In the genomic region with DNA sequence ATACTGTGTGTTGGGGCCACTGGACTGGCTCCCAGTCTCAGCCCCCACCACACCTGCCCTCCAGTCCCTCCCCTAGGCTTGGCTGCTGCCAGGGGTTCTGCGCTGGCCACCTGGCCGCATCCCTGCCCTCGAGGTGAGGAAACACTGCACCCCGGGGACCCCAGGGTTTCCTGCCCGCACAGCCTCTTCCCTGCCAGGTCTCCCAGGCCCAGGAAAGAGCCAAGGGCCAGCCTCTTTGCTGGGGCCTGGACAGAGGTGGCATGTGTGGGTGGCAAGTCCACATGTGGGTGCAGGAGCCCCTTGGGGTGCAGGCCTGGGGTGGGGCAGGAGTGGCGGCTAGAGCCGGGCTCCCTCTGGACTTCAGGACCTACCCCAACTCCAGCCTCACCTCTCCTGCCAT, we compare ENCODE assay signal across 27 cellular contexts. TPM values are rescaled to one million over a fixed set of nuclear protein-coding genes. Genes with fewer than 3 reads are reported as not detected.
A peak's percentile ranks its signal among the peaks of the same experiment; 100 is the strongest.
DNase-seq lines count a peak whose midpoint lies in the region; ATAC-seq and TF ChIP-seq lines count a peak whose summit lies in the region.
"Had no signal": no experiment of that assay in that cellular context is flagged by ENCODE, and none has a peak within 500 bp of the region (broad histone marks: within the 10 kb centered on the region; RNA-seq: fewer than 3 reads in every experiment).

No MANE protein-coding gene starts in this region.

- no peak overlapping the region for H2BK15ac ChIP-seq in H9 (ENCODE audit: low read depth, low read length)

- H3K9me3 ChIP-seq in lower lobe of right lung = no peaks in the 10 kb centered on the region
- H3K9me3 ChIP-seq in H9 (ENCODE audit: control insufficient read depth, low read depth, low read length) = no peaks in the 10 kb centered on the region
- H3K9me3 ChIP-seq: psoas muscle had no signal

- no peak for TF ChIP-seq CTCF in natural killer cell (IDR thresholded peaks at IDR 0.05)
- no peak for TF ChIP-seq CTCF in lower lobe of right lung (IDR thresholded peaks at IDR 0.05)
- TF ChIP-seq CTCF in H9 (conservative IDR thresholded peaks at IDR 0.05) = no peak
- TF ChIP-seq CTCF in GM13977 (IDR thresholded peaks at IDR 0.05; ENCODE audit: extremely low read depth, insufficient read depth, missing control alignments) = no peak

- no CpG with 5 or more reads among the region's 7 CpGs for WGBS in H9 (ENCODE audit: extremely low coverage, insufficient read length, low lambda C conversion rate)

- H2AK5ac ChIP-seq in H9 (ENCODE audit: insufficient read length, low read length) = no peak overlapping the region

- H3K4ac ChIP-seq in H9 (ENCODE audit: low read depth, low read length) = no peak overlapping the region

- no peak overlapping the region for H4K5ac ChIP-seq in H9 (ENCODE audit: insufficient read length, low read depth, low read length)

- H3K9ac ChIP-seq in H9 (ENCODE audit: extremely low read depth, insufficient read length, low read length) = no peak overlapping the region
- H3K9ac ChIP-seq: GM23248 had no signal

- H3K27me3 Mint-ChIP-seq in natural killer cell treated with Interleukin-12 subunit alpha and Interleukin-12 subunit beta and Interleukin-15 and Interleukin-18, amount 100 ng/mL, for 72 hours = peaks cover 0 to 6% of the 10 kb centered on the region in 2 donors
- H3K27me3 Mint-ChIP-seq in natural killer cell (ENCODE audit: low read depth in 2 of 2) (peaks cover 0 to 13% of the 10 kb centered on the region in 2 donors), H9 (ENCODE audit: low read depth) (no peaks in the 10 kb centered on the region; the same call in 1 of the 2 replicates)

- H2BK20ac ChIP-seq in H9 (ENCODE audit: low read depth, low read length, poor library complexity, severe bottlenecking) = no peak overlapping the region

- no peak overlapping the region for H3K27ac Mint-ChIP-seq in natural killer cell treated with Interleukin-12 subunit alpha and Interleukin-12 subunit beta and Interleukin-15 and Interleukin-18, amount 100 ng/mL, for 72 hours
- H3K27ac Mint-ChIP-seq in natural killer cell (no peak overlapping the region), H9 (no peak overlapping the region)
- H3K27ac Mint-ChIP-seq in activated naive CD4-positive, alpha-beta T cell treated with anti-CD3 and anti-CD28 coated beads, Interleukin-2, amount 50 U/mL, for 72 hours = no peak overlapping the region
- H3K27ac Mint-ChIP-seq: activated B cell treated with CpG ODN at 0.5 μM for 24 hours; activated CD8-positive, alpha-beta T cell treated with anti-CD3 and anti-CD28 coated beads, Interleukin-2, amount 10 ng/mL, durations not matched to agents 7 days and 5 days; activated naive CD8-positive, alpha-beta T cell treated with anti-CD3 and anti-CD28 coated beads, Interleukin-2, amount 10 ng/mL, durations not matched to agents 7 days and 5 days; CD8-positive, alpha-beta T cell; IgD-negative memory B cell; memory B cell; T-helper 1 cell treated with Interleukin-12 subunit alpha and Interleukin-12 subunit beta and Interleukin-4 antibody, amounts not matched to agents 30 μg/mL and 1 μg/mL, for 36 hours had no signal

- H3K9me3 Mint-ChIP-seq in natural killer cell treated with Interleukin-12 subunit alpha and Interleukin-12 subunit beta and Interleukin-15 and Interleukin-18, amount 100 ng/mL, for 72 hours = no peaks in the 10 kb centered on the region
- no peaks in the 10 kb centered on the region for H3K9me3 Mint-ChIP-seq in natural killer cell
- no peaks in the 10 kb centered on the region for H3K9me3 Mint-ChIP-seq in H9
- H3K9me3 Mint-ChIP-seq in activated naive CD4-positive, alpha-beta T cell treated with anti-CD3 and anti-CD28 coated beads, Interleukin-2, amount 50 U/mL, for 72 hours = no peaks in the 10 kb centered on the region
- H3K9me3 Mint-ChIP-seq: activated B cell treated with CpG ODN at 0.5 μM for 24 hours; activated naive CD8-positive, alpha-beta T cell treated with anti-CD3 and anti-CD28 coated beads, Interleukin-2, amount 10 ng/mL, durations not matched to agents 7 days and 5 days; CD8-positive, alpha-beta T cell; IgD-negative memory B cell; memory B cell; nephron; T-helper 1 cell treated with Interleukin-12 subunit alpha and Interleukin-12 subunit beta and Interleukin-4 antibody, amounts not matched to agents 30 μg/mL and 1 μg/mL, for 36 hours had no signal

- peaks cover 2% of the 10 kb centered on the region for H3K36me3 ChIP-seq in lower lobe of right lung

- H4K8ac ChIP-seq in H9 (replicated peaks; ENCODE audit: insufficient read length, low read depth, low read length) = no peak overlapping the region

- H4K20me1 ChIP-seq in H9 (ENCODE audit: control insufficient read depth, insufficient read depth, insufficient read length) = no peaks in the 10 kb centered on the region

- no peak for ATAC-seq in natural killer cell treated with Interleukin-12 subunit alpha and Interleukin-12 subunit beta and Interleukin-15 and Interleukin-18, amount 100 ng/mL, for 72 hours
- ATAC-seq in natural killer cell = no peak
- no peak for ATAC-seq in lower lobe of right lung
- no peak for ATAC-seq in activated naive CD4-positive, alpha-beta T cell treated with anti-CD3 and anti-CD28 coated beads, Interleukin-2, amount 50 U/mL, for 72 hours
- ATAC-seq: activated CD8-positive, alpha-beta T cell treated with anti-CD3 and anti-CD28 coated beads, Interleukin-2, amount 10 ng/mL, durations not matched to agents 7 days and 5 days; CD8-positive, alpha-beta T cell; psoas muscle had no signal

- H3K4me3 ChIP-seq in lower lobe of right lung = peak overlapping the region; percentile 66
- H3K4me3 ChIP-seq: dorsolateral prefrontal cortex, GM23248, psoas muscle had no signal

- H3K79me1 ChIP-seq in H9 (ENCODE audit: insufficient read depth, low read depth, low read length, poor library complexity, severe bottlenecking) = no peaks in the 10 kb centered on the region

- no peak overlapping the region for H2AFZ ChIP-seq in H9 (ENCODE audit: low read length)
- H2AFZ ChIP-seq: GM23248 had no signal

- peaks cover 0 to 8% of the 10 kb centered on the region in 2 donors for H3K4me1 Mint-ChIP-seq in natural killer cell treated with Interleukin-12 subunit alpha and Interleukin-12 subunit beta and Interleukin-15 and Interleukin-18, amount 100 ng/mL, for 72 hours (ENCODE audit: low read depth in 2 of 2)
- peaks cover 0 to 3% of the 10 kb centered on the region in 2 donors for H3K4me1 Mint-ChIP-seq in natural killer cell
- peaks cover 15 to 33% of the 10 kb centered on the region in 2 experiments for H3K4me1 Mint-ChIP-seq in H9

- H2BK12ac ChIP-seq in H9 (ENCODE audit: insufficient read length, low read depth, low read length) = no peak overlapping the region

- no peaks in the 10 kb centered on the region for H3K36me3 Mint-ChIP-seq in natural killer cell treated with Interleukin-12 subunit alpha and Interleukin-12 subunit beta and Interleukin-15 and Interleukin-18, amount 100 ng/mL, for 72 hours
- H3K36me3 Mint-ChIP-seq in natural killer cell (no peaks in the 10 kb centered on the region), H9 (ENCODE audit: insufficient read depth in 1 of 3, low read depth in 3 of 3) (peaks cover 0 to 6% (median 0%) of the 10 kb centered on the region in 3 experiments; a peak in 1 of 7 replicates)
- H3K36me3 Mint-ChIP-seq in activated naive CD4-positive, alpha-beta T cell treated with anti-CD3 and anti-CD28 coated beads, Interleukin-2, amount 50 U/mL, for 72 hours = no peaks in the 10 kb centered on the region
- H3K36me3 Mint-ChIP-seq: activated naive CD8-positive, alpha-beta T cell treated with anti-CD3 and anti-CD28 coated beads, Interleukin-2, amount 10 ng/mL, durations not matched to agents 7 days and 5 days; IgD-negative memory B cell had no signal

- no peak overlapping the region for H4K91ac ChIP-seq in H9 (ENCODE audit: insufficient read length, low read depth, low read length)

- H3K27ac ChIP-seq in lower lobe of right lung (peak overlapping the region; percentile 76), H9 (ENCODE audit: insufficient read length, low read depth, low read length) (no peak overlapping the region)
- H3K27ac ChIP-seq: GM23248, psoas muscle had no signal

- H3K79me2 ChIP-seq in H9 (ENCODE audit: insufficient read depth, low read length) = no peaks in the 10 kb centered on the region

- H2BK120ac ChIP-seq in H9 (ENCODE audit: low read depth, low read length, poor library complexity, severe bottlenecking) = no peak overlapping the region

- H3K4me3 Mint-ChIP-seq in natural killer cell treated with Interleukin-12 subunit alpha and Interleukin-12 subunit beta and Interleukin-15 and Interleukin-18, amount 100 ng/mL, for 72 hours = no peak overlapping the region
- H3K4me3 Mint-ChIP-seq in natural killer cell (no peak overlapping the region), H9 (no peak overlapping the region)
- H3K4me3 Mint-ChIP-seq: activated B cell treated with CpG ODN at 0.5 μM for 24 hours; activated CD8-positive, alpha-beta T cell treated with anti-CD3 and anti-CD28 coated beads, Interleukin-2, amount 10 ng/mL, durations not matched to agents 7 days and 5 days; activated naive CD8-positive, alpha-beta T cell treated with anti-CD3 and anti-CD28 coated beads, Interleukin-2, amount 10 ng/mL, durations not matched to agents 7 days and 5 days; CD8-positive, alpha-beta T cell; IgD-negative memory B cell; T-helper 1 cell treated with Interleukin-12 subunit alpha and Interleukin-12 subunit beta and Interleukin-4 antibody, amounts not matched to agents 30 μg/mL and 1 μg/mL, for 36 hours had no signal

- no peak overlapping the region for H3K14ac ChIP-seq in H9 (ENCODE audit: insufficient read depth, low read length)

- no peak overlapping the region for H2BK5ac ChIP-seq in H9 (ENCODE audit: insufficient read length, low read length)

- no peak overlapping the region for H3K23ac ChIP-seq in H9 (ENCODE audit: insufficient read length, low read depth, low read length)

- no peak overlapping the region for H3K18ac ChIP-seq in H9 (ENCODE audit: insufficient read length, low read depth, low read length)

- intact Hi-C loops in natural killer cell (cut with micrococcal nuclease) (no loop called here), lower lobe of right lung (cut with DNase I) (no loop called here)

- H3T11ph ChIP-seq in H9 (ENCODE audit: low read length) = no peak overlapping the region

- H3K27me3 ChIP-seq in lower lobe of right lung (ENCODE audit: low read depth) (peaks cover 49% of the 10 kb centered on the region), H9 (ENCODE audit: insufficient read depth, low read length) (no peaks in the 10 kb centered on the region)

- no peak overlapping the region for H3K4me2 ChIP-seq in H9 (ENCODE audit: insufficient read depth, insufficient read length, low read length)

- peaks cover 50% of the 10 kb centered on the region for H3K4me1 ChIP-seq in lower lobe of right lung
- H3K4me1 ChIP-seq in H9 (ENCODE audit: insufficient read depth, low read length) = peaks cover 5% of the 10 kb centered on the region; the same call in 1 of the 2 replicates

- H3K23me2 ChIP-seq in H9 (ENCODE audit: insufficient read length, low read depth, low read length, poor library complexity, severe bottlenecking) = peaks cover 3% of the 10 kb centered on the region

- DNase-seq in natural killer cell treated with Interleukin-12 subunit alpha and Interleukin-12 subunit beta and Interleukin-15 and Interleukin-18, amount 100 ng/mL, for 72 hours (ENCODE audit: low spot score) = peak; percentile 51
- DNase-seq in natural killer cell (no peak), ecto neural progenitor cell (ENCODE audit: low spot score) (peak; percentile 43), lower lobe of right lung (no peak), GF-D8 (lab: John Stamatoyannopoulos, UW) (no peak), H9 (no peak), GM13977 (ENCODE audit: low spot score) (no peak)
- no peak for DNase-seq in activated naive CD4-positive, alpha-beta T cell treated with anti-CD3 and anti-CD28 coated beads, Interleukin-2, amount 50 U/mL, for 72 hours (ENCODE audit: low spot score in 2 of 2)
- DNase-seq: activated B cell treated with CpG ODN at 0.5 μM for 24 hours; activated CD8-positive, alpha-beta T cell treated with anti-CD3 and anti-CD28 coated beads, Interleukin-2, amount 10 ng/mL, durations not matched to agents 7 days and 5 days; activated naive CD8-positive, alpha-beta T cell treated with anti-CD3 and anti-CD28 coated beads, Interleukin-2, amount 10 ng/mL, durations not matched to agents 7 days and 5 days; activated T-cell treated with anti-CD3 and anti-CD28 coated beads, Interleukin-2, amount 50 U/mL, for 48 hours; CD8-positive, alpha-beta T cell; GM23248; head of caudate nucleus; MV-4-11; NCI-H187 treated with DMSO at 0.1 percent for 48 hours; NCI-H446; psoas muscle; Right ventricle myocardium superior; small intestine; stimulated activated CD4-positive, alpha-beta T cell treated with anti-CD3 and anti-CD28 coated beads, Interleukin-4, amount 100 ng/mL, for 24 hours had no signal

- no peak overlapping the region for H3K56ac ChIP-seq in H9 (ENCODE audit: insufficient read length, low read depth, low read length)

- in situ Hi-C loops in GM13977 (cut with MboI; ENCODE audit: low pct_unique_long_range_greater_than_20kb, low sequenced_read_pairs, unreplicated experiment) = no loop called here

RNA-seq across cellular contexts. Expression of a gene that starts 2.5 kb away (rescaled TPM):
- 10 to 100 TPM in 1 of 2 donors, 1 to 10 TPM in 1; 2.9 to 13.0 TPM for total RNA-seq in natural killer cell treated with Interleukin-12 subunit alpha and Interleukin-12 subunit beta and Interleukin-15 and Interleukin-18, amount 100 ng/mL, for 72 hours
- 10 to 100 TPM in 1 of 3 donors, 1 to 10 TPM in 2; 6.9 to 10.9 (median 9.3) TPM for total RNA-seq in natural killer cell
- total RNA-seq in lower lobe of right lung = 156 TPM
- total RNA-seq in H9 (2021) = 92.8 and 101 TPM in 2 replicates
- 10 to 100 TPM in 1 of 2 donors, 1 to 10 TPM in 1; 2.4 to 34.1 TPM for total RNA-seq in activated naive CD4-positive, alpha-beta T cell treated with anti-CD3 and anti-CD28 coated beads, Interleukin-2, amount 50 U/mL, for 72 hours

RNA-seq across cellular contexts. Expression of a gene that starts 12.9 kb away (rescaled TPM):
- total RNA-seq in natural killer cell treated with Interleukin-12 subunit alpha and Interleukin-12 subunit beta and Interleukin-15 and Interleukin-18, amount 100 ng/mL, for 72 hours = 10 to 100 TPM; 15.3 to 20.3 TPM
- total RNA-seq in natural killer cell (10 to 100 TPM; 17.8 to 42.1 (median 33.0) TPM), lower lobe of right lung (33.9 TPM), H9 (2021) (15.3 and 23.6 TPM in 2 replicates)
- 10 to 100 TPM in 1 of 2 donors, 1 to 10 TPM in 1; 5.2 to 11.3 TPM for total RNA-seq in activated naive CD4-positive, alpha-beta T cell treated with anti-CD3 and anti-CD28 coated beads, Interleukin-2, amount 50 U/mL, for 72 hours

RNA-seq across cellular contexts. Expression of a gene that starts 13.5 kb away (rescaled TPM):
- 10 to 100 TPM; 23.2 to 83.6 TPM for total RNA-seq in natural killer cell treated with Interleukin-12 subunit alpha and Interleukin-12 subunit beta and Interleukin-15 and Interleukin-18, amount 100 ng/mL, for 72 hours
- total RNA-seq in natural killer cell = 10 to 100 TPM; 25.9 to 26.9 (median 26.8) TPM
- total RNA-seq in lower lobe of right lung = 32.0 TPM
- total RNA-seq in H9 (2021) = 67.3 and 68.6 TPM in 2 replicates
- 10 to 100 TPM; 50.9 to 63.5 TPM for total RNA-seq in activated naive CD4-positive, alpha-beta T cell treated with anti-CD3 and anti-CD28 coated beads, Interleukin-2, amount 50 U/mL, for 72 hours

RNA-seq across cellular contexts. Expression of a gene that starts 38.8 kb away (rescaled TPM):
- 100 to 1,000 TPM; 201 to 242 TPM for total RNA-seq in natural killer cell treated with Interleukin-12 subunit alpha and Interleukin-12 subunit beta and Interleukin-15 and Interleukin-18, amount 100 ng/mL, for 72 hours
- 10 to 100 TPM; 46.1 to 94.8 (median 55.4) TPM for total RNA-seq in natural killer cell
- 218 TPM for total RNA-seq in lower lobe of right lung
- 268 and 300 TPM in 2 replicates for total RNA-seq in H9 (2021)
- 100 to 1,000 TPM; 226 to 328 TPM for total RNA-seq in activated naive CD4-positive, alpha-beta T cell treated with anti-CD3 and anti-CD28 coated beads, Interleukin-2, amount 50 U/mL, for 72 hours

Comparison
In these comparisons a context has a peak if more than half of its experiments do, and no peak if none do; other contexts are left out.
1. DNase-seq: peak in natural killer cell treated with Interleukin-12 subunit alpha and Interleukin-12 subunit beta and Interleukin-15 and Interleukin-18, amount 100 ng/mL, for 72 hours (single experiment) and ecto neural progenitor cell (single experiment); none in natural killer cell (single experiment), lower lobe of right lung (single experiment), GF-D8 (single experiment), H9 (single experiment), GM13977 (single experiment) and activated naive CD4-positive, alpha-beta T cell treated with anti-CD3 and anti-CD28 coated beads, Interleukin-2, amount 50 U/mL, for 72 hours (0 of 2).